ENCODE assay signal across 16 cellular contexts in the genomic region with DNA sequence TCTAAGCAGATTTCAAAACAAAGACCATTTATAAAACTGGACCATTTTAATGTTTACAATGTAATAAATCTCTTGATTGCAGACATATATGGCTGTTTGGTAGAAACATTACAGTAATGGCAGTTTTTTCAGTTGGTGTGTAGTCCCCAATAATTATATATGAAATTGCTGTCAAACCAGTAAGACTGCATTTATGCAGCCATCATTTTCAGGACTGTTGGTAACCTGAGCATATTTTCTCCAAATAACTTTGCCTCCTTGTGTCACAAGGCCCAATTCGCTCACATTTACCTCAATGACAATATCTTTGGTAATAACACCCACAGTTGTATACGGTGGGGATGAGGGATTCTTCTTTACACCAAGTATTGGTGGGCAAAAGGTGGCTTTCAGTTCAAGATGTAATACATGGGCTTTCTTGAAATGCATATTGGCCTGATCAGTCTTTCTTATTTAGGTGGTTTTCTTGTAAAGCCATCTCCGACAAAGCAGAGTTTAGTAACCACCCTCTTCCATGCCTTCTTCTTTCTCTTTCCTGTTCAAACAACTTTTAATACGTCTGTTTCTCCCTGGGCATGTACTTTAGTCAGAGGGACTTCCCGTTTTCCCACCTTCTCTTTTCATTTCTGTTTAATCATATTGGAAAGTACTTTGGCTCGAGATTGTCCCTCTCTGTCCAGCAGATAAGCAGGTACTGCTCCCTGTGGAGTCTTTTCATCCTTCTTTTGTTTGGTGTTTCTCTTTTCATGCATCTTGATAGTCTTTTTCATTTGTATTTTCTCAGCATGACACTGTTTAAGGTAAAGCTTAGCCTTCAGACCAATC. TPM values are rescaled to one million over a fixed set of nuclear protein-coding genes. Genes with fewer than 3 reads are reported as not detected.
DNase-seq lines count a peak whose midpoint lies in the region; ATAC-seq and TF ChIP-seq lines count a peak whose summit lies in the region.
"Had no signal": no experiment of that assay in that cellular context is flagged by ENCODE, and none has a peak within 500 bp of the region (broad histone marks: within the 10 kb centered on the region; RNA-seq: fewer than 3 reads in every experiment).

No MANE protein-coding gene starts in this region.

- peak overlapping the region; percentile 6 for H3K4me3 ChIP-seq in endodermal cell (ENCODE audit: low read length)
- H3K4me3 ChIP-seq in thyroid gland (replicated peaks in 1 of 3): no peak overlapping the region
- H3K4me3 ChIP-seq: body of pancreas, right lobe of liver had no signal

- no peaks in the 10 kb centered on the region for H3K9me3 Mint-ChIP-seq in activated CD4-positive, alpha-beta T cell treated with anti-CD3 and anti-CD28 coated beads for 36 hours (ENCODE audit: low read depth)
- H3K9me3 Mint-ChIP-seq in endodermal cell: no peaks in the 10 kb centered on the region
- H3K9me3 Mint-ChIP-seq in stimulated activated naive CD8-positive, alpha-beta T cell treated with anti-CD3 and anti-CD28 coated beads, Interleukin-15, amount 100 ng/mL, for 72 hours: no peaks in the 10 kb centered on the region
- H3K9me3 Mint-ChIP-seq: naive B cell had no signal

- peak; percentile 6 for ATAC-seq in activated CD4-positive, alpha-beta T cell treated with anti-CD3 and anti-CD28 coated beads for 36 hours
- peak; percentile 61 for ATAC-seq in stimulated activated naive CD8-positive, alpha-beta T cell treated with anti-CD3 and anti-CD28 coated beads, Interleukin-15, amount 100 ng/mL, for 72 hours
- no peak for ATAC-seq in left cardiac atrium
- ATAC-seq: body of pancreas, Right ventricle myocardium inferior had no signal

- CTCF ChIA-PET in activated CD4-positive, alpha-beta T cell treated with anti-CD3 and anti-CD28 coated beads for 36 hours (lab: Charles Lee): interaction anchor here (1.3 to 2.3 kb wide), 2 partner anchors 14 to 17 kb away, joined by 4 to 12 read pairs; no protein-coding TSS in a partner anchor

- H3K4me3 Mint-ChIP-seq in activated CD4-positive, alpha-beta T cell treated with anti-CD3 and anti-CD28 coated beads for 36 hours: no peak overlapping the region
- no peak overlapping the region for H3K4me3 Mint-ChIP-seq in endodermal cell
- H3K4me3 Mint-ChIP-seq in stimulated activated naive CD8-positive, alpha-beta T cell treated with anti-CD3 and anti-CD28 coated beads, Interleukin-15, amount 100 ng/mL, for 72 hours: no peak overlapping the region
- H3K4me3 Mint-ChIP-seq: naive B cell had no signal

- TF ChIP-seq CTCF in endodermal cell (conservative IDR thresholded peaks at IDR 0.05): no peak
- no peak for TF ChIP-seq CTCF in thyroid gland (IDR thresholded peaks at IDR 0.05)

- H3K27me3 Mint-ChIP-seq in activated CD4-positive, alpha-beta T cell treated with anti-CD3 and anti-CD28 coated beads for 36 hours: no peaks in the 10 kb centered on the region
- no peaks in the 10 kb centered on the region for H3K27me3 Mint-ChIP-seq in endodermal cell (ENCODE audit: insufficient read depth)
- H3K27me3 Mint-ChIP-seq in stimulated activated naive CD8-positive, alpha-beta T cell treated with anti-CD3 and anti-CD28 coated beads, Interleukin-15, amount 100 ng/mL, for 72 hours: no peaks in the 10 kb centered on the region

- no peaks in the 10 kb centered on the region for H3K27me3 ChIP-seq in endodermal cell (ENCODE audit: control insufficient read depth, insufficient read depth, low read length, poor library complexity, severe bottlenecking)
- no peaks in the 10 kb centered on the region for H3K27me3 ChIP-seq in thyroid gland
- H3K27me3 ChIP-seq: body of pancreas, right lobe of liver had no signal

- 74 to 79% methylated on average over 3 to 6 of the region's 6 CpGs for WGBS in endodermal cell (ENCODE audit: insufficient coverage in 1 of 2, insufficient read length in 1 of 2), 2 experiments
- WGBS in thyroid gland, 2 donors: 72 to 79% methylated on average over 6 of the region's 6 CpGs

- no peaks in the 10 kb centered on the region for H3K36me3 ChIP-seq in endodermal cell (ENCODE audit: control insufficient read depth, insufficient read depth, low read length)
- no peaks in the 10 kb centered on the region for H3K36me3 ChIP-seq in thyroid gland
- H3K36me3 ChIP-seq: right lobe of liver had no signal

- H3K36me3 Mint-ChIP-seq in activated CD4-positive, alpha-beta T cell treated with anti-CD3 and anti-CD28 coated beads for 36 hours (ENCODE audit: low read depth): no peaks in the 10 kb centered on the region
- no peaks in the 10 kb centered on the region for H3K36me3 Mint-ChIP-seq in endodermal cell (ENCODE audit: low read depth)
- H3K36me3 Mint-ChIP-seq: naive B cell had no signal

- H3K27ac ChIP-seq in endodermal cell (ENCODE audit: low read depth, low read length) (no peak overlapping the region), thyroid gland (no peak overlapping the region)
- H3K27ac ChIP-seq: VCaP had no signal

- no peak for TF ChIP-seq POLR2A in thyroid gland (IDR thresholded peaks at IDR 0.05)

- H3K9me3 ChIP-seq in endodermal cell (ENCODE audit: control insufficient read depth, low read length) (no peaks in the 10 kb centered on the region), thyroid gland (no peaks in the 10 kb centered on the region)
- H3K9me3 ChIP-seq: body of pancreas, right lobe of liver had no signal

- POLR2A ChIA-PET in activated CD4-positive, alpha-beta T cell treated with anti-CD3 and anti-CD28 coated beads for 36 hours (lab: Charles Lee): no interaction called here

- no peak overlapping the region for H3K9ac ChIP-seq in endodermal cell (ENCODE audit: extremely low read depth, low read length, poor library complexity, severe bottlenecking)

- no peak for DNase-seq in activated CD4-positive, alpha-beta T cell treated with anti-CD3 and anti-CD28 coated beads for 36 hours
- no peak for DNase-seq in activated CD4-positive, alpha-beta T cell treated with anti-CD3 and anti-CD28 coated beads for 1 hour
- peak; percentile 59 for DNase-seq in NCI-H1048 (lab: John Stamatoyannopoulos, UW)
- no peak for DNase-seq in endodermal cell
- no peak for DNase-seq in stimulated activated naive CD8-positive, alpha-beta T cell treated with anti-CD3 and anti-CD28 coated beads, Interleukin-15, amount 100 ng/mL, for 72 hours
- DNase-seq in NCI-H446 treated with DMSO at 0.1 percent for 48 hours (lab: John Stamatoyannopoulos, UW): no peak
- no peak for DNase-seq in thyroid gland
- no peak for DNase-seq in left cardiac atrium
- DNase-seq: body of pancreas, DMS153, kidney glomerular epithelial cell, naive B cell, NCI-H510A treated with DMSO at 0.1 percent for 48 hours, right lobe of liver had no signal

- peak overlapping the region; percentile 72 for H3K27ac Mint-ChIP-seq in activated CD4-positive, alpha-beta T cell treated with anti-CD3 and anti-CD28 coated beads for 36 hours
- no peak overlapping the region for H3K27ac Mint-ChIP-seq in endodermal cell
- no peak overlapping the region for H3K27ac Mint-ChIP-seq in stimulated activated naive CD8-positive, alpha-beta T cell treated with anti-CD3 and anti-CD28 coated beads, Interleukin-15, amount 100 ng/mL, for 72 hours

- H3K4me1 Mint-ChIP-seq in activated CD4-positive, alpha-beta T cell treated with anti-CD3 and anti-CD28 coated beads for 36 hours: peaks cover 61% of the 10 kb centered on the region
- peaks cover 23% of the 10 kb centered on the region for H3K4me1 Mint-ChIP-seq in endodermal cell
- H3K4me1 Mint-ChIP-seq in stimulated activated naive CD8-positive, alpha-beta T cell treated with anti-CD3 and anti-CD28 coated beads, Interleukin-15, amount 100 ng/mL, for 72 hours: peaks cover 48% of the 10 kb centered on the region

- H3K4me1 ChIP-seq in endodermal cell (ENCODE audit: control insufficient read depth, insufficient read depth, low read length) (peaks cover 4% of the 10 kb centered on the region), thyroid gland (peaks cover 4 to 39% of the 10 kb centered on the region in 2 donors)

- intact Hi-C loops in activated CD4-positive, alpha-beta T cell treated with anti-CD3 and anti-CD28 coated beads for 36 hours (cut with DNase I, micrococcal nuclease): no loop called here
- intact Hi-C loops in thyroid gland (cut with DNase I): no loop called here
- intact Hi-C loops in left cardiac atrium (cut with DNase I): no loop called here

RNA-seq across cellular contexts. Expression of gene ATP2B4, which starts 30.4 kb away (rescaled TPM):
- 10 to 100 TPM; 36.2 to 38.8 TPM for total RNA-seq in activated CD4-positive, alpha-beta T cell treated with anti-CD3 and anti-CD28 coated beads for 36 hours
- total RNA-seq in endodermal cell: 10 to 100 TPM; 34.9 to 60.0 TPM
- 67.4 TPM for polyA plus RNA-seq in endodermal cell (2013, experiment 1 of 2)
- 64.6 TPM for polyA plus RNA-seq in endodermal cell (2013, experiment 2 of 2)
- total RNA-seq in thyroid gland: 10 to 100 TPM; 41.3 to 46.1 (median 42.7) TPM
- total RNA-seq in left cardiac atrium: 100 to 1,000 TPM in 1 of 2 donors, 10 to 100 TPM in 1; 81.4 to 102 TPM

Comparison
In these comparisons a context has a peak if more than half of its experiments do, and no peak if none do; other contexts are left out.
1. ATAC-seq: peak in activated CD4-positive, alpha-beta T cell treated with anti-CD3 and anti-CD28 coated beads for 36 hours (single experiment) and stimulated activated naive CD8-positive, alpha-beta T cell treated with anti-CD3 and anti-CD28 coated beads, Interleukin-15, amount 100 ng/mL, for 72 hours (single experiment); none in left cardiac atrium (0 of 2).